ENCODE assay signal across 8 cellular contexts in genomic region chr1:149657746-149658145, GRCh38.
DNase-seq lines count a peak whose midpoint lies in the region; ATAC-seq, FAIRE-seq and TF ChIP-seq lines count a peak whose summit lies in the region.
"Not testable (repeated sequence)": the region's sequence is repeated elsewhere in the genome, so short reads cannot be mapped to it uniquely, and the experiment has no call there.

No MANE protein-coding gene starts in this region.

- not testable (repeated sequence) for H3K4ac ChIP-seq in mesenchymal stem cell (ENCODE audit: low read depth in 1 of 2, low read length in 2 of 2)

- H4K20me1 ChIP-seq in mammary epithelial cell (ENCODE audit: insufficient read depth, low read length); smooth muscle cell (ENCODE audit: low read depth): not testable (repeated sequence)

- H3K79me1 ChIP-seq in mesenchymal stem cell (replicated peaks; ENCODE audit: low read length, poor library complexity, severe bottlenecking) = not testable (repeated sequence)

- not testable (repeated sequence) for H4K91ac ChIP-seq in mesenchymal stem cell (ENCODE audit: low read length)

- H2BK15ac ChIP-seq in mesenchymal stem cell (ENCODE audit: low read depth, poor library complexity, severe bottlenecking) = not testable (repeated sequence)

- not testable (repeated sequence) for H3K27me3 ChIP-seq in mammary epithelial cell (ENCODE audit: insufficient read depth, low read length); foreskin keratinocyte; mesenchymal stem cell (ENCODE audit: control insufficient read depth in 1 of 2, insufficient read depth in 1 of 2, low read length in 2 of 2); smooth muscle cell (ENCODE audit: low read depth)

- not testable (repeated sequence) for TF ChIP-seq RAD21 in A549 (conservative IDR thresholded peaks at IDR 0.05 in 1 of 2, IDR thresholded peaks at IDR 0.05 in 1 of 2)

- dilution Hi-C loops in mammary epithelial cell (cut with HindIII; ENCODE audit: low sequenced_read_pairs) = not testable (repeated sequence)

- intact Hi-C loops in mammary epithelial cell (cut with micrococcal nuclease) = not testable (repeated sequence)

- ATAC-seq in A549 = peak; percentile 27 to 62; a peak in 2 of 6 replicates
- peak; percentile 41 for ATAC-seq in foreskin keratinocyte

- WGBS in A549 (ENCODE audit: missing lambda C conversion rate) = 61% methylated on average over 4 of the region's 4 CpGs
- 78% methylated on average over 2 of the region's 4 CpGs for WGBS in mammary epithelial cell (ENCODE audit: low coverage, missing lambda C conversion rate)
- WGBS in mesenchymal stem cell = 75% methylated on average over 3 of the region's 4 CpGs
- 59% methylated on average over 4 of the region's 4 CpGs for WGBS in smooth muscle cell (ENCODE audit: low lambda C conversion rate)

- H2BK5ac ChIP-seq in mesenchymal stem cell (ENCODE audit: low read depth, low read length, poor library complexity, severe bottlenecking) = not testable (repeated sequence)

- H3K4me3 ChIP-seq in A549; mammary epithelial cell (replicated peaks in 1 of 3; ENCODE audit: insufficient read depth in 1 of 3, low read depth in 2 of 3, low read length in 3 of 3); epithelial cell of proximal tubule (ENCODE audit: low read depth, low read length); mesenchymal stem cell (ENCODE audit: insufficient read depth in 1 of 2, low read depth in 1 of 2, low read length in 2 of 2); smooth muscle cell: not testable (repeated sequence)

- not testable (repeated sequence) for H2AK5ac ChIP-seq in mesenchymal stem cell (ENCODE audit: low read length, severe bottlenecking)

- not testable (repeated sequence) for H3K23ac ChIP-seq in mesenchymal stem cell (ENCODE audit: low read length in 2 of 2)

- not testable (repeated sequence) for H3K36me3 ChIP-seq in mammary epithelial cell (ENCODE audit: insufficient read depth, low read length); mesenchymal stem cell (ENCODE audit: control insufficient read depth in 1 of 2, insufficient read depth in 2 of 2, low read depth in 1 of 2, low read length in 2 of 2); smooth muscle cell (ENCODE audit: low read depth)

- not testable (repeated sequence) for H2BK12ac ChIP-seq in mesenchymal stem cell (ENCODE audit: low read length in 2 of 2)

- H3K4me1 ChIP-seq in A549; mammary epithelial cell (ENCODE audit: insufficient read depth, low read length); foreskin keratinocyte; mesenchymal stem cell (ENCODE audit: control insufficient read depth, insufficient read depth, low read depth, low read length); smooth muscle cell (ENCODE audit: low read depth): not testable (repeated sequence)

- not testable (repeated sequence) for DNase-seq in A549 (ENCODE audit: low read depth in 1 of 2, low spot score in 1 of 2); mesenchymal stem cell; smooth muscle cell (lab: John Stamatoyannopoulos, UW; ENCODE audit: unreplicated experiment)
- DNase-seq in OCI-M1 (lab: John Stamatoyannopoulos, UW) (peak; percentile 40), amniotic epithelial cell (ENCODE audit: low read depth) (peak; percentile 43), mammary epithelial cell (peak; percentile 15), epithelial cell of proximal tubule (ENCODE audit: low read depth) (peak; percentile 1), foreskin keratinocyte (peak in 1 of 2 donors; percentile 3)

- not testable (repeated sequence) for TF ChIP-seq EP300 in A549 (IDR thresholded peaks at IDR 0.05)

- not testable (repeated sequence) for FAIRE-seq in A549 (lab: Jason Lieb, UNC)

- CTCF ChIA-PET in A549 (lab: Yijun Ruan, JAX); mammary epithelial cell (lab: Charles Lee; ENCODE audit: low non-redundant PET): not testable (repeated sequence)

- BruUV-seq in mammary epithelial cell (replicated peaks; lab: Mats Ljungman, UMichigan) = not testable (repeated sequence)

- H3K18ac ChIP-seq in mesenchymal stem cell (ENCODE audit: low read depth in 1 of 2, low read length in 2 of 2) = not testable (repeated sequence)

- not testable (repeated sequence) for H4K8ac ChIP-seq in mesenchymal stem cell (ENCODE audit: low read length)

- not testable (repeated sequence) for H3K79me2 ChIP-seq in mammary epithelial cell (ENCODE audit: insufficient read depth, low read length); smooth muscle cell (ENCODE audit: low read depth)

- POLR2A ChIA-PET in A549 (lab: Yijun Ruan, JAX) = not testable (repeated sequence)

- H3K9ac ChIP-seq in mammary epithelial cell (ENCODE audit: insufficient read depth, low read length); smooth muscle cell (ENCODE audit: low read depth): not testable (repeated sequence)
- peak overlapping the region; percentile 48 for H3K9ac ChIP-seq in mesenchymal stem cell (ENCODE audit: low read length)

- not testable (repeated sequence) for H3K14ac ChIP-seq in mesenchymal stem cell (ENCODE audit: low read length in 2 of 2)

- H3F3A ChIP-seq in smooth muscle cell (ENCODE audit: low read depth) = not testable (repeated sequence)

- not testable (repeated sequence) for H3K27ac ChIP-seq in A549; mammary epithelial cell (ENCODE audit: insufficient read depth, low read depth, low read length); foreskin keratinocyte; mesenchymal stem cell (ENCODE audit: low read length, poor library complexity, severe bottlenecking)
- peak overlapping the region; percentile 79 for H3K27ac ChIP-seq in smooth muscle cell (ENCODE audit: low read depth)

- in situ Hi-C loops in mammary epithelial cell (cut with MboI; ENCODE audit: low sequenced_read_pairs in 2 of 2) = not testable (repeated sequence)

- not testable (repeated sequence) for TF ChIP-seq POLR2A in A549 (IDR thresholded peaks at IDR 0.05; ENCODE audit: low read length)

- H3K4me2 ChIP-seq in A549; mammary epithelial cell (ENCODE audit: insufficient read depth, low read depth, low read length); mesenchymal stem cell (ENCODE audit: low read length, poor library complexity, severe bottlenecking); smooth muscle cell: not testable (repeated sequence)

- not testable (repeated sequence) for H2AFZ ChIP-seq in mammary epithelial cell (ENCODE audit: low read depth, low read length); mesenchymal stem cell (ENCODE audit: low read depth, low read length); smooth muscle cell (ENCODE audit: low read depth)

- not testable (repeated sequence) for H3K9me3 ChIP-seq in A549; mammary epithelial cell (replicated peaks; ENCODE audit: insufficient read depth, low read length); mesenchymal stem cell (ENCODE audit: control insufficient read depth, low read length); smooth muscle cell (replicated peaks; ENCODE audit: low read depth)

- TF ChIP-seq CTCF in A549 (IDR thresholded peaks at IDR 0.05); mammary epithelial cell (conservative IDR thresholded peaks at IDR 0.05 in 1 of 2, IDR thresholded peaks at IDR 0.05 in 1 of 2; ENCODE audit: extremely low read depth in 1 of 2, insufficient read depth in 1 of 2, low read depth in 1 of 2, low read length in 2 of 2); epithelial cell of proximal tubule (conservative IDR thresholded peaks at IDR 0.05; ENCODE audit: low read depth, low read length); foreskin keratinocyte (conservative IDR thresholded peaks at IDR 0.05); smooth muscle cell (IDR thresholded peaks at IDR 0.05; ENCODE audit: borderline replicate concordance, insufficient read depth, poor library complexity, severe bottlenecking): not testable (repeated sequence)

- H2BK120ac ChIP-seq in mesenchymal stem cell (ENCODE audit: low read depth, low read length) = not testable (repeated sequence)
